ENCODE assay signal across 1 cellular context in the genomic region with DNA sequence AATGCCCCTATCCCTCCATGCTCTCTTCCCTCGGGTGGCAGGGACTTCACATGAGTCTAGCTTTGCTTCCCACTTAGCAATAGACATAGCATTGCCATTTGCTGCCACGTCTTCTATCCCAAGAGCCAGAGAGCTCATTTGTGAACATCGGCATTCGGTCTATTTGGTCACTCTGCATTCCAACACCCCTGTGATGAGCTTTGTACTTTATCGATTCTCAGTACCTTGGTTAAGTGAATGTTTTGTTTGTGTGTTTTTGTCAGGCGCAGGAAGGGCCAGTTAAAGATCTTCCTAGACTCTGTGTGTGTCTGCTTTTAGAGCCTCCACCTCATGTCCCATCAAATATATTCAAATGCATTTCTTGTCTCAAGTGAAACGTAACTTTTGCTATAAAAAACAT.
TF ChIP-seq lines count a peak whose summit lies in the region.

No MANE protein-coding gene starts in this region.

TF ChIP-seq in HepG2, 621 proteins besides CTCF, POLR2A, EP300 and RAD21 (continued from another document and continues in another):
- TF ChIP-seq HDAC1 (CRISPR knock-in tag; IDR thresholded peaks at IDR 0.05), result peak; percentile 61; the same call in 1 of the 2 replicates
- peak; percentile 61 for TF ChIP-seq PHF21A (CRISPR knock-in tag; IDR thresholded peaks at IDR 0.05)
- TF ChIP-seq, protein P1, sequence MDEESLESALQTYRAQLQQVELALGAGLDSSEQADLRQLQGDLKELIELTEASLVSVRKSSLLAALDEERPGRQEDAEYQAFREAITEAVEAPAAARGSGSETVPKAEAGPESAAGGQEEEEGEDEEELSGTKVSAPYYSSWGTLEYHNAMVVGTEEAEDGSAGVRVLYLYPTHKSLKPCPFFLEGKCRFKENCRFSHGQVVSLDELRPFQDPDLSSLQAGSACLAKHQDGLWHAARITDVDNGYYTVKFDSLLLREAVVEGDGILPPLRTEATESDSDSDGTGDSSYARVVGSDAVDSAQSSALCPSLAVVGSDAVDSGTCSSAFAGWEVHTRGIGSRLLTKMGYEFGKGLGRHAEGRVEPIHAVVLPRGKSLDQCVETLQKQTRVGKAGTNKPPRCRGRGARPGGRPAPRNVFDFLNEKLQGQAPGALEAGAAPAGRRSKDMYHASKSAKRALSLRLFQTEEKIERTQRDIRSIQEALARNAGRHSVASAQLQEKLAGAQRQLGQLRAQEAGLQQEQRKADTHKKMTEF (CRISPR knock-in tag; IDR thresholded peaks at IDR 0.05), result peak; percentile 77
- TF ChIP-seq ZNF614 (CRISPR knock-in tag; IDR thresholded peaks at IDR 0.05; ENCODE audit: borderline replicate concordance), result 0 out of 2 replicates have a peak, but pooled peaks have one; percentile 24
- TF ChIP-seq ETV5 (CRISPR knock-in tag; IDR thresholded peaks at IDR 0.05; ENCODE audit: borderline replicate concordance), result peak; percentile 13; the same call in 1 of the 2 replicates
- TF ChIP-seq ZNF331 (CRISPR knock-in tag; IDR thresholded peaks at IDR 0.05), result 0 out of 2 replicates have a peak, but pooled peaks have one; percentile 30
- TF ChIP-seq ZNF205 (CRISPR knock-in tag; IDR thresholded peaks at IDR 0.05), result 0 out of 2 replicates have a peak, but pooled peaks have one; percentile 40
- TF ChIP-seq LCORL (IDR thresholded peaks at IDR 0.05), result no peak; the same call in 1 of the 2 replicates
- peak; percentile 86 for TF ChIP-seq LCORL (CRISPR knock-in tag; IDR thresholded peaks at IDR 0.05)
- peak; percentile 89 for TF ChIP-seq GATAD2A (CRISPR knock-in tag; IDR thresholded peaks at IDR 0.05)
- peak; percentile 78 for TF ChIP-seq HDAC2 (CRISPR knock-in tag; IDR thresholded peaks at IDR 0.05)
- peak; percentile 98 for TF ChIP-seq TEAD3 (CRISPR knock-in tag; optimal IDR thresholded peaks at IDR 0.05; ENCODE audit: borderline replicate concordance)
- TF ChIP-seq ZNF644 (CRISPR knock-in tag; IDR thresholded peaks at IDR 0.05; ENCODE audit: low read depth), result peak; percentile 71; the same call in 1 of the 2 replicates
- TF ChIP-seq, protein P2, sequence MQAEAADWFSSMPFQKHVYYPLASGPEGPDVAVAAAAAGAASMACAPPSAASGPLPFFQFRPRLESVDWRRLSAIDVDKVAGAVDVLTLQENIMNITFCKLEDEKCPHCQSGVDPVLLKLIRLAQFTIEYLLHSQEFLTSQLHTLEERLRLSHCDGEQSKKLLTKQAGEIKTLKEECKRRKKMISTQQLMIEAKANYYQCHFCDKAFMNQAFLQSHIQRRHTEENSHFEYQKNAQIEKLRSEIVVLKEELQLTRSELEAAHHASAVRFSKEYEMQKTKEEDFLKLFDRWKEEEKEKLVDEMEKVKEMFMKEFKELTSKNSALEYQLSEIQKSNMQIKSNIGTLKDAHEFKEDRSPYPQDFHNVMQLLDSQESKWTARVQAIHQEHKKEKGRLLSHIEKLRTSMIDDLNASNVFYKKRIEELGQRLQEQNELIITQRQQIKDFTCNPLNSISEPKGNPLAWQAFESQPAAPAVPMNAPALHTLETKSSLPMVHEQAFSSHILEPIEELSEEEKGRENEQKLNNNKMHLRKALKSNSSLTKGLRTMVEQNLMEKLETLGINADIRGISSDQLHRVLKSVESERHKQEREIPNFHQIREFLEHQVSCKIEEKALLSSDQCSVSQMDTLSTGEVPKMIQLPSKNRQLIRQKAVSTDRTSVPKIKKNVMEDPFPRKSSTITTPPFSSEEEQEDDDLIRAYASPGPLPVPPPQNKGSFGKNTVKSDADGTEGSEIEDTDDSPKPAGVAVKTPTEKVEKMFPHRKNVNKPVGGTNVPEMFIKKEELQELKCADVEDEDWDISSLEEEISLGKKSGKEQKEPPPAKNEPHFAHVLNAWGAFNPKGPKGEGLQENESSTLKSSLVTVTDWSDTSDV (CRISPR knock-in tag; IDR thresholded peaks at IDR 0.05), result no peak
- 0 out of 2 replicates have a peak, but pooled peaks have one; percentile 19 for TF ChIP-seq GATAD1 (CRISPR knock-in tag; IDR thresholded peaks at IDR 0.05)
- peak; percentile 84 for TF ChIP-seq ZMYM4 (CRISPR knock-in tag; IDR thresholded peaks at IDR 0.05)
- TF ChIP-seq IRF2 (CRISPR knock-in tag; IDR thresholded peaks at IDR 0.05), result peak; percentile 65; the same call in 1 of the 2 replicates
- no peak for TF ChIP-seq ZNF235 (CRISPR knock-in tag; IDR thresholded peaks at IDR 0.05; ENCODE audit: borderline replicate concordance)
- TF ChIP-seq KAT2B (IDR thresholded peaks at IDR 0.05; ENCODE audit: borderline replicate concordance, low read depth, low read length), result peak; percentile 69; the same call in 1 of the 2 replicates
- TF ChIP-seq KDM6A (CRISPR knock-in tag; IDR thresholded peaks at IDR 0.05; ENCODE audit: low read depth), result 0 out of 2 replicates have a peak, but pooled peaks have one; percentile 56
- peak; percentile 43; the same call in 1 of the 2 replicates for TF ChIP-seq HHEX (CRISPR knock-in tag; IDR thresholded peaks at IDR 0.05)
- TF ChIP-seq RARA (CRISPR knock-in tag; IDR thresholded peaks at IDR 0.05), result peak; percentile 43; the same call in 1 of the 2 replicates
- TF ChIP-seq ZNF577 (CRISPR knock-in tag; IDR thresholded peaks at IDR 0.05; ENCODE audit: borderline replicate concordance, low read depth), result no peak
- TF ChIP-seq HNF4A (CRISPR knock-in tag; IDR thresholded peaks at IDR 0.05), result peak; percentile 97
- TF ChIP-seq ZSCAN31 (CRISPR knock-in tag; IDR thresholded peaks at IDR 0.05; ENCODE audit: low read depth), result peak; percentile 35; the same call in 1 of the 2 replicates
- TF ChIP-seq, protein P3, sequence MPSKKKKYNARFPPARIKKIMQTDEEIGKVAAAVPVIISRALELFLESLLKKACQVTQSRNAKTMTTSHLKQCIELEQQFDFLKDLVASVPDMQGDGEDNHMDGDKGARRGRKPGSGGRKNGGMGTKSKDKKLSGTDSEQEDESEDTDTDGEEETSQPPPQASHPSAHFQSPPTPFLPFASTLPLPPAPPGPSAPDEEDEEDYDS (CRISPR knock-in tag; IDR thresholded peaks at IDR 0.05), result 0 out of 2 replicates have a peak, but pooled peaks have one; percentile 24
- TF ChIP-seq, protein P4, sequence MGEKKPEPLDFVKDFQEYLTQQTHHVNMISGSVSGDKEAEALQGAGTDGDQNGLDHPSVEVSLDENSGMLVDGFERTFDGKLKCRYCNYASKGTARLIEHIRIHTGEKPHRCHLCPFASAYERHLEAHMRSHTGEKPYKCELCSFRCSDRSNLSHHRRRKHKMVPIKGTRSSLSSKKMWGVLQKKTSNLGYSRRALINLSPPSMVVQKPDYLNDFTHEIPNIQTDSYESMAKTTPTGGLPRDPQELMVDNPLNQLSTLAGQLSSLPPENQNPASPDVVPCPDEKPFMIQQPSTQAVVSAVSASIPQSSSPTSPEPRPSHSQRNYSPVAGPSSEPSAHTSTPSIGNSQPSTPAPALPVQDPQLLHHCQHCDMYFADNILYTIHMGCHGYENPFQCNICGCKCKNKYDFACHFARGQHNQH (CRISPR knock-in tag; IDR thresholded peaks at IDR 0.05), result peak; percentile 77
- TF ChIP-seq, protein P5, sequence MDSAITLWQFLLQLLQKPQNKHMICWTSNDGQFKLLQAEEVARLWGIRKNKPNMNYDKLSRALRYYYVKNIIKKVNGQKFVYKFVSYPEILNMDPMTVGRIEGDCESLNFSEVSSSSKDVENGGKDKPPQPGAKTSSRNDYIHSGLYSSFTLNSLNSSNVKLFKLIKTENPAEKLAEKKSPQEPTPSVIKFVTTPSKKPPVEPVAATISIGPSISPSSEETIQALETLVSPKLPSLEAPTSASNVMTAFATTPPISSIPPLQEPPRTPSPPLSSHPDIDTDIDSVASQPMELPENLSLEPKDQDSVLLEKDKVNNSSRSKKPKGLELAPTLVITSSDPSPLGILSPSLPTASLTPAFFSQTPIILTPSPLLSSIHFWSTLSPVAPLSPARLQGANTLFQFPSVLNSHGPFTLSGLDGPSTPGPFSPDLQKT (CRISPR knock-in tag; IDR thresholded peaks at IDR 0.05; ENCODE audit: borderline replicate concordance), result no peak
- peak; percentile 63 for TF ChIP-seq MED1 (CRISPR knock-in tag; IDR thresholded peaks at IDR 0.05)
- TF ChIP-seq, protein P6, sequence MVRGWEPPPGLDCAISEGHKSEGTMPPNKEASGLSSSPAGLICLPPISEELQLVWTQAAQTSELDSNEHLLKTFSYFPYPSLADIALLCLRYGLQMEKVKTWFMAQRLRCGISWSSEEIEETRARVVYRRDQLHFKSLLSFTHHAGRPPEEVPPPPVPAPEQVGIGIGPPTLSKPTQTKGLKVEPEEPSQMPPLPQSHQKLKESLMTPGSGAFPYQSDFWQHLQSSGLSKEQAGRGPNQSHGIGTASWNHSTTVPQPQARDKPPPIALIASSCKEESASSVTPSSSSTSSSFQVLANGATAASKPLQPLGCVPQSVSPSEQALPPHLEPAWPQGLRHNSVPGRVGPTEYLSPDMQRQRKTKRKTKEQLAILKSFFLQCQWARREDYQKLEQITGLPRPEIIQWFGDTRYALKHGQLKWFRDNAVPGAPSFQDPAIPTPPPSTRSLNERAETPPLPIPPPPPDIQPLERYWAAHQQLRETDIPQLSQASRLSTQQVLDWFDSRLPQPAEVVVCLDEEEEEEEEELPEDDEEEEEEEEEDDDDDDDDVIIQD (CRISPR knock-in tag; IDR thresholded peaks at IDR 0.05; ENCODE audit: low read depth), result peak; percentile 88; the same call in 1 of the 2 replicates
- peak; percentile 93 for TF ChIP-seq MIXL1 (CRISPR knock-in tag; IDR thresholded peaks at IDR 0.05)
- TF ChIP-seq TBX3 (IDR thresholded peaks at IDR 0.05; ENCODE audit: borderline replicate concordance), result peak; percentile 83
- TF ChIP-seq TCF7 (IDR thresholded peaks at IDR 0.05; ENCODE audit: low read depth), result 0 out of 2 replicates have a peak, but pooled peaks have one; percentile 40
- TF ChIP-seq FOXA3 (CRISPR knock-in tag; IDR thresholded peaks at IDR 0.05), result peak; percentile 77
- TF ChIP-seq POGZ (CRISPR knock-in tag; IDR thresholded peaks at IDR 0.05), result peak; percentile 59
- TF ChIP-seq SOX13 (IDR thresholded peaks at IDR 0.05), result no peak
- peak in 1 of 2 experiments; percentile 81; a peak in 2 of 4 replicates for TF ChIP-seq SOX13 (CRISPR knock-in tag; conservative IDR thresholded peaks at IDR 0.05 in 1 of 2, IDR thresholded peaks at IDR 0.05 in 1 of 2)
- TF ChIP-seq ISL2 (CRISPR knock-in tag; IDR thresholded peaks at IDR 0.05), result peak; percentile 30; the same call in 1 of the 2 replicates
- TF ChIP-seq, protein P7, sequence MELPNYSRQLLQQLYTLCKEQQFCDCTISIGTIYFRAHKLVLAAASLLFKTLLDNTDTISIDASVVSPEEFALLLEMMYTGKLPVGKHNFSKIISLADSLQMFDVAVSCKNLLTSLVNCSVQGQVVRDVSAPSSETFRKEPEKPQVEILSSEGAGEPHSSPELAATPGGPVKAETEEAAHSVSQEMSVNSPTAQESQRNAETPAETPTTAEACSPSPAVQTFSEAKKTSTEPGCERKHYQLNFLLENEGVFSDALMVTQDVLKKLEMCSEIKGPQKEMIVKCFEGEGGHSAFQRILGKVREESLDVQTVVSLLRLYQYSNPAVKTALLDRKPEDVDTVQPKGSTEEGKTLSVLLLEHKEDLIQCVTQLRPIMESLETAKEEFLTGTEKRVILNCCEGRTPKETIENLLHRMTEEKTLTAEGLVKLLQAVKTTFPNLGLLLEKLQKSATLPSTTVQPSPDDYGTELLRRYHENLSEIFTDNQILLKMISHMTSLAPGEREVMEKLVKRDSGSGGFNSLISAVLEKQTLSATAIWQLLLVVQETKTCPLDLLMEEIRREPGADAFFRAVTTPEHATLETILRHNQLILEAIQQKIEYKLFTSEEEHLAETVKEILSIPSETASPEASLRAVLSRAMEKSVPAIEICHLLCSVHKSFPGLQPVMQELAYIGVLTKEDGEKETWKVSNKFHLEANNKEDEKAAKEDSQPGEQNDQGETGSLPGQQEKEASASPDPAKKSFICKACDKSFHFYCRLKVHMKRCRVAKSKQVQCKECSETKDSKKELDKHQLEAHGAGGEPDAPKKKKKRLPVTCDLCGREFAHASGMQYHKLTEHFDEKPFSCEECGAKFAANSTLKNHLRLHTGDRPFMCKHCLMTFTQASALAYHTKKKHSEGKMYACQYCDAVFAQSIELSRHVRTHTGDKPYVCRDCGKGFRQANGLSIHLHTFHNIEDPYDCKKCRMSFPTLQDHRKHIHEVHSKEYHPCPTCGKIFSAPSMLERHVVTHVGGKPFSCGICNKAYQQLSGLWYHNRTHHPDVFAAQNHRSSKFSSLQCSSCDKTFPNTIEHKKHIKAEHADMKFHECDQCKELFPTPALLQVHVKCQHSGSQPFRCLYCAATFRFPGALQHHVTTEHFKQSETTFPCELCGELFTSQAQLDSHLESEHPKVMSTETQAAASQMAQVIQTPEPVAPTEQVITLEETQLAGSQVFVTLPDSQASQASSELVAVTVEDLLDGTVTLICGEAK (IDR thresholded peaks at IDR 0.05), result no peak
- TF ChIP-seq, protein P7 (CRISPR knock-in tag; IDR thresholded peaks at IDR 0.05), result 0 out of 2 replicates have a peak, but pooled peaks have one; percentile 30
- no peak for TF ChIP-seq NBN (conservative IDR thresholded peaks at IDR 0.05)
- peak; percentile 70; the same call in 1 of the 2 replicates for TF ChIP-seq FOXO1 (CRISPR knock-in tag; IDR thresholded peaks at IDR 0.05)
- peak; percentile 99 for TF ChIP-seq ONECUT2 (CRISPR knock-in tag; IDR thresholded peaks at IDR 0.05)
- TF ChIP-seq, protein P8, sequence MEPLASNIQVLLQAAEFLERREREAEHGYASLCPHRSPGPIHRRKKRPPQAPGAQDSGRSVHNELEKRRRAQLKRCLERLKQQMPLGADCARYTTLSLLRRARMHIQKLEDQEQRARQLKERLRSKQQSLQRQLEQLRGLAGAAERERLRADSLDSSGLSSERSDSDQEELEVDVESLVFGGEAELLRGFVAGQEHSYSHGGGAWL (CRISPR knock-in tag; IDR thresholded peaks at IDR 0.05), result no peak
- TF ChIP-seq, protein P9, sequence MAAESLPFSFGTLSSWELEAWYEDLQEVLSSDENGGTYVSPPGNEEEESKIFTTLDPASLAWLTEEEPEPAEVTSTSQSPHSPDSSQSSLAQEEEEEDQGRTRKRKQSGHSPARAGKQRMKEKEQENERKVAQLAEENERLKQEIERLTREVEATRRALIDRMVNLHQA (CRISPR knock-in tag; IDR thresholded peaks at IDR 0.05), result no peak
